ENCODE assay signal across 1 cellular context in the genomic region with DNA sequence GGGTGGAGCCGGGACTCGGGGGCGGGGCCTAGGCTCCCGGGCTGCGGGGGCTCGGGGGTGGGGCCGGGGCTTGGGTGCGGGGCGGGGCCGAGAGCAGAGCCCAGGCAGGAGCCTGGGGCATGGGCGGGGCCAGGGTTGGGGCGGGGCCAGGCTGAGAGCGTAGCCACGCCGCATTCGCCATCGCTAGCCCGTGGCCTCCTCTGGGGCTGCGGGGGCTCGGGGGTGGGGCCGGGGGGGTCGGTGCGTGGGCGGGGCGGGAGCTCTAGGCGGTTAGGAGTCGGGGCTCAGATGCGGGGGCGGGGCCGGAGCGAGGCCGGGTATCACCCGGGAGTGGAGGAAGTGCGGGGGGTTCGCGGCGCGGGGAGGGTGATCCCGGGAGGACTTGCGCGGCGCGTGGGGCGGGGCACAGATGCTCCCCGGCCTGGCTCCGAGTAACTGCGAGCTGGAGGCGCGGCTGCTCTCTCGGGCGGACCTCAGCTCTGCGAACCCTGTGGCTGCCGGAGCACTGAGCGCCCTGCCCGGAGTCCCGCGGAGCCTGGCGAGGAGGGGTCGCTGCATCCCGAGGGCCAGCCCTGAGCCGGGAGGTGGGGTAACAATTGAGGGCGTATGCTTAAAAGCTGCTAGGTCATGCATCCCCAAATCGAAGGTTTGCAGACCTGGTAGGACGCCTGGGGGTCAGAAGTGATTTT.
TF ChIP-seq lines count a peak whose summit lies in the region.

No MANE protein-coding gene starts in this region.

TF ChIP-seq in HepG2, 621 proteins besides CTCF, POLR2A, EP300 and RAD21 (continued from another document and continues in another):
- TF ChIP-seq, protein P1, sequence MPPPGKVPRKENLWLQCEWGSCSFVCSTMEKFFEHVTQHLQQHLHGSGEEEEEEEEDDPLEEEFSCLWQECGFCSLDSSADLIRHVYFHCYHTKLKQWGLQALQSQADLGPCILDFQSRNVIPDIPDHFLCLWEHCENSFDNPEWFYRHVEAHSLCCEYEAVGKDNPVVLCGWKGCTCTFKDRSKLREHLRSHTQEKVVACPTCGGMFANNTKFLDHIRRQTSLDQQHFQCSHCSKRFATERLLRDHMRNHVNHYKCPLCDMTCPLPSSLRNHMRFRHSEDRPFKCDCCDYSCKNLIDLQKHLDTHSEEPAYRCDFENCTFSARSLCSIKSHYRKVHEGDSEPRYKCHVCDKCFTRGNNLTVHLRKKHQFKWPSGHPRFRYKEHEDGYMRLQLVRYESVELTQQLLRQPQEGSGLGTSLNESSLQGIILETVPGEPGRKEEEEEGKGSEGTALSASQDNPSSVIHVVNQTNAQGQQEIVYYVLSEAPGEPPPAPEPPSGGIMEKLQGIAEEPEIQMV (CRISPR knock-in tag; IDR thresholded peaks at IDR 0.05; ENCODE audit: low read depth), result peak; percentile 46; the same call in 1 of the 2 replicates
- TF ChIP-seq, protein P2, sequence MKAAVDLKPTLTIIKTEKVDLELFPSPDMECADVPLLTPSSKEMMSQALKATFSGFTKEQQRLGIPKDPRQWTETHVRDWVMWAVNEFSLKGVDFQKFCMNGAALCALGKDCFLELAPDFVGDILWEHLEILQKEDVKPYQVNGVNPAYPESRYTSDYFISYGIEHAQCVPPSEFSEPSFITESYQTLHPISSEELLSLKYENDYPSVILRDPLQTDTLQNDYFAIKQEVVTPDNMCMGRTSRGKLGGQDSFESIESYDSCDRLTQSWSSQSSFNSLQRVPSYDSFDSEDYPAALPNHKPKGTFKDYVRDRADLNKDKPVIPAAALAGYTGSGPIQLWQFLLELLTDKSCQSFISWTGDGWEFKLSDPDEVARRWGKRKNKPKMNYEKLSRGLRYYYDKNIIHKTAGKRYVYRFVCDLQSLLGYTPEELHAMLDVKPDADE (CRISPR knock-in tag; IDR thresholded peaks at IDR 0.05), result no peak
- 0 out of 2 replicates have a peak, but pooled peaks have one; percentile 61 for TF ChIP-seq ZIK1 (CRISPR knock-in tag; IDR thresholded peaks at IDR 0.05; ENCODE audit: borderline replicate concordance, low read depth)
- TF ChIP-seq, protein P3, sequence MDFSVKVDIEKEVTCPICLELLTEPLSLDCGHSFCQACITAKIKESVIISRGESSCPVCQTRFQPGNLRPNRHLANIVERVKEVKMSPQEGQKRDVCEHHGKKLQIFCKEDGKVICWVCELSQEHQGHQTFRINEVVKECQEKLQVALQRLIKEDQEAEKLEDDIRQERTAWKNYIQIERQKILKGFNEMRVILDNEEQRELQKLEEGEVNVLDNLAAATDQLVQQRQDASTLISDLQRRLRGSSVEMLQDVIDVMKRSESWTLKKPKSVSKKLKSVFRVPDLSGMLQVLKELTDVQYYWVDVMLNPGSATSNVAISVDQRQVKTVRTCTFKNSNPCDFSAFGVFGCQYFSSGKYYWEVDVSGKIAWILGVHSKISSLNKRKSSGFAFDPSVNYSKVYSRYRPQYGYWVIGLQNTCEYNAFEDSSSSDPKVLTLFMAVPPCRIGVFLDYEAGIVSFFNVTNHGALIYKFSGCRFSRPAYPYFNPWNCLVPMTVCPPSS (IDR thresholded peaks at IDR 0.05), result no peak
- TF ChIP-seq ZNF260 (CRISPR knock-in tag; IDR thresholded peaks at IDR 0.05; ENCODE audit: borderline replicate concordance, low read depth), result no peak
- TF ChIP-seq HOXD1 (CRISPR knock-in tag; IDR thresholded peaks at IDR 0.05), result peak; percentile 63; the same call in 1 of the 2 replicates
- TF ChIP-seq, protein P4, sequence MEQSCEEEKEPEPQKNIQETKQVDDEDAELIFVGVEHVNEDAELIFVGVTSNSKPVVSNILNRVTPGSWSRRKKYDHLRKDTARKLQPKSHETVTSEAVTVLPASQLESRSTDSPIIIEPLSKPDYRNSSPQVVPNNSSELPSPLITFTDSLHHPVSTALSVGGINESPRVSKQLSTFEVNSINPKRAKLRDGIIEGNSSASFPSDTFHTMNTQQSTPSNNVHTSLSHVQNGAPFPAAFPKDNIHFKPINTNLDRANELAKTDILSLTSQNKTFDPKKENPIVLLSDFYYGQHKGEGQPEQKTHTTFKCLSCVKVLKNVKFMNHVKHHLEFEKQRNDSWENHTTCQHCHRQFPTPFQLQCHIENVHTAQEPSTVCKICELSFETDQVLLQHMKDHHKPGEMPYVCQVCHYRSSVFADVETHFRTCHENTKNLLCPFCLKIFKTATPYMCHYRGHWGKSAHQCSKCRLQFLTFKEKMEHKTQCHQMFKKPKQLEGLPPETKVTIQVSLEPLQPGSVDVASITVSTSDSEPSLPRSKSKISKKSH (CRISPR knock-in tag; IDR thresholded peaks at IDR 0.05; ENCODE audit: borderline replicate concordance), result peak; percentile 91
- TF ChIP-seq MIER3 (CRISPR knock-in tag; IDR thresholded peaks at IDR 0.05; ENCODE audit: borderline replicate concordance), result 0 out of 2 replicates have a peak, but pooled peaks have one; percentile 30
- TF ChIP-seq ZSCAN30 (CRISPR knock-in tag; IDR thresholded peaks at IDR 0.05), result no peak
- TF ChIP-seq, protein P5, sequence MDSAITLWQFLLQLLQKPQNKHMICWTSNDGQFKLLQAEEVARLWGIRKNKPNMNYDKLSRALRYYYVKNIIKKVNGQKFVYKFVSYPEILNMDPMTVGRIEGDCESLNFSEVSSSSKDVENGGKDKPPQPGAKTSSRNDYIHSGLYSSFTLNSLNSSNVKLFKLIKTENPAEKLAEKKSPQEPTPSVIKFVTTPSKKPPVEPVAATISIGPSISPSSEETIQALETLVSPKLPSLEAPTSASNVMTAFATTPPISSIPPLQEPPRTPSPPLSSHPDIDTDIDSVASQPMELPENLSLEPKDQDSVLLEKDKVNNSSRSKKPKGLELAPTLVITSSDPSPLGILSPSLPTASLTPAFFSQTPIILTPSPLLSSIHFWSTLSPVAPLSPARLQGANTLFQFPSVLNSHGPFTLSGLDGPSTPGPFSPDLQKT (CRISPR knock-in tag; IDR thresholded peaks at IDR 0.05; ENCODE audit: borderline replicate concordance), result no peak
- peak; percentile 41 for TF ChIP-seq PHF8 (CRISPR knock-in tag; IDR thresholded peaks at IDR 0.05)
- TF ChIP-seq ZNF549 (CRISPR knock-in tag; IDR thresholded peaks at IDR 0.05), result no peak
- TF ChIP-seq NR2F1 (CRISPR knock-in tag; IDR thresholded peaks at IDR 0.05), result peak in 1 of 2 experiments; percentile 11; a peak in 1 of 4 replicates
- 0 out of 2 replicates have a peak, but pooled peaks have one; percentile 67 for TF ChIP-seq ZNF614 (CRISPR knock-in tag; IDR thresholded peaks at IDR 0.05; ENCODE audit: borderline replicate concordance)
- 0 out of 2 replicates have a peak, but pooled peaks have one; percentile 62 for TF ChIP-seq ZFP1 (CRISPR knock-in tag; IDR thresholded peaks at IDR 0.05)
- TF ChIP-seq MXI1 (IDR thresholded peaks at IDR 0.05; ENCODE audit: borderline replicate concordance, low read depth, low read length), result peak; percentile 85; the same call in 1 of the 3 replicates
- TF ChIP-seq ZNF644 (CRISPR knock-in tag; IDR thresholded peaks at IDR 0.05; ENCODE audit: low read depth), result no peak
- no peak for TF ChIP-seq IRX3 (CRISPR knock-in tag; IDR thresholded peaks at IDR 0.05; ENCODE audit: borderline replicate concordance, low read depth)
- peak; percentile 87 for TF ChIP-seq SP5 (CRISPR knock-in tag; IDR thresholded peaks at IDR 0.05; ENCODE audit: borderline replicate concordance, low read depth)
- TF ChIP-seq ZNF20 (CRISPR knock-in tag; IDR thresholded peaks at IDR 0.05), result no peak
- TF ChIP-seq, protein P6, sequence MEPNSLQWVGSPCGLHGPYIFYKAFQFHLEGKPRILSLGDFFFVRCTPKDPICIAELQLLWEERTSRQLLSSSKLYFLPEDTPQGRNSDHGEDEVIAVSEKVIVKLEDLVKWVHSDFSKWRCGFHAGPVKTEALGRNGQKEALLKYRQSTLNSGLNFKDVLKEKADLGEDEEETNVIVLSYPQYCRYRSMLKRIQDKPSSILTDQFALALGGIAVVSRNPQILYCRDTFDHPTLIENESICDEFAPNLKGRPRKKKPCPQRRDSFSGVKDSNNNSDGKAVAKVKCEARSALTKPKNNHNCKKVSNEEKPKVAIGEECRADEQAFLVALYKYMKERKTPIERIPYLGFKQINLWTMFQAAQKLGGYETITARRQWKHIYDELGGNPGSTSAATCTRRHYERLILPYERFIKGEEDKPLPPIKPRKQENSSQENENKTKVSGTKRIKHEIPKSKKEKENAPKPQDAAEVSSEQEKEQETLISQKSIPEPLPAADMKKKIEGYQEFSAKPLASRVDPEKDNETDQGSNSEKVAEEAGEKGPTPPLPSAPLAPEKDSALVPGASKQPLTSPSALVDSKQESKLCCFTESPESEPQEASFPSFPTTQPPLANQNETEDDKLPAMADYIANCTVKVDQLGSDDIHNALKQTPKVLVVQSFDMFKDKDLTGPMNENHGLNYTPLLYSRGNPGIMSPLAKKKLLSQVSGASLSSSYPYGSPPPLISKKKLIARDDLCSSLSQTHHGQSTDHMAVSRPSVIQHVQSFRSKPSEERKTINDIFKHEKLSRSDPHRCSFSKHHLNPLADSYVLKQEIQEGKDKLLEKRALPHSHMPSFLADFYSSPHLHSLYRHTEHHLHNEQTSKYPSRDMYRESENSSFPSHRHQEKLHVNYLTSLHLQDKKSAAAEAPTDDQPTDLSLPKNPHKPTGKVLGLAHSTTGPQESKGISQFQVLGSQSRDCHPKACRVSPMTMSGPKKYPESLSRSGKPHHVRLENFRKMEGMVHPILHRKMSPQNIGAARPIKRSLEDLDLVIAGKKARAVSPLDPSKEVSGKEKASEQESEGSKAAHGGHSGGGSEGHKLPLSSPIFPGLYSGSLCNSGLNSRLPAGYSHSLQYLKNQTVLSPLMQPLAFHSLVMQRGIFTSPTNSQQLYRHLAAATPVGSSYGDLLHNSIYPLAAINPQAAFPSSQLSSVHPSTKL (CRISPR knock-in tag; IDR thresholded peaks at IDR 0.05), result peak; percentile 38; the same call in 1 of the 2 replicates
- peak; percentile 45; the same call in 1 of the 2 replicates for TF ChIP-seq RARA (CRISPR knock-in tag; IDR thresholded peaks at IDR 0.05)
- no peak for TF ChIP-seq POLR2G (IDR thresholded peaks at IDR 0.05; ENCODE audit: low read depth, low read length)
- no peak for TF ChIP-seq SUZ12 (IDR thresholded peaks at IDR 0.05; ENCODE audit: low read depth, low read length)
- TF ChIP-seq, protein P7, sequence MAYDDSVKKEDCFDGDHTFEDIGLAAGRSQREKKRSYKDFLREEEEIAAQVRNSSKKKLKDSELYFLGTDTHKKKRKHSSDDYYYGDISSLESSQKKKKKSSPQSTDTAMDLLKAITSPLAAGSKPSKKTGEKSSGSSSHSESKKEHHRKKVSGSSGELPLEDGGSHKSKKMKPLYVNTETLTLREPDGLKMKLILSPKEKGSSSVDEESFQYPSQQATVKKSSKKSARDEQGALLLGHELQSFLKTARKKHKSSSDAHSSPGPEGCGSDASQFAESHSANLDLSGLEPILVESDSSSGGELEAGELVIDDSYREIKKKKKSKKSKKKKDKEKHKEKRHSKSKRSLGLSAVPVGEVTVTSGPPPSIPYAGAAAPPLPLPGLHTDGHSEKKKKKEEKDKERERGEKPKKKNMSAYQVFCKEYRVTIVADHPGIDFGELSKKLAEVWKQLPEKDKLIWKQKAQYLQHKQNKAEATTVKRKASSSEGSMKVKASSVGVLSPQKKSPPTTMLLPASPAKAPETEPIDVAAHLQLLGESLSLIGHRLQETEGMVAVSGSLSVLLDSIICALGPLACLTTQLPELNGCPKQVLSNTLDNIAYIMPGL (CRISPR knock-in tag; IDR thresholded peaks at IDR 0.05; ENCODE audit: borderline replicate concordance in 1 of 2, low read depth in 1 of 2), result peak in 1 of 2 experiments; percentile 77; a peak in 2 of 4 replicates
- TF ChIP-seq, protein P8, sequence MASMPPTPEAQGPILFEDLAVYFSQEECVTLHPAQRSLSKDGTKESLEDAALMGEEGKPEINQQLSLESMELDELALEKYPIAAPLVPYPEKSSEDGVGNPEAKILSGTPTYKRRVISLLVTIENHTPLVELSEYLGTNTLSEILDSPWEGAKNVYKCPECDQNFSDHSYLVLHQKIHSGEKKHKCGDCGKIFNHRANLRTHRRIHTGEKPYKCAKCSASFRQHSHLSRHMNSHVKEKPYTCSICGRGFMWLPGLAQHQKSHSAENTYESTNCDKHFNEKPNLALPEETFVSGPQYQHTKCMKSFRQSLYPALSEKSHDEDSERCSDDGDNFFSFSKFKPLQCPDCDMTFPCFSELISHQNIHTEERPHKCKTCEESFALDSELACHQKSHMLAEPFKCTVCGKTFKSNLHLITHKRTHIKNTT (CRISPR knock-in tag; IDR thresholded peaks at IDR 0.05), result no peak
- no peak for TF ChIP-seq ZSCAN21 (CRISPR knock-in tag; IDR thresholded peaks at IDR 0.05; ENCODE audit: borderline replicate concordance)
- TF ChIP-seq, protein P9, sequence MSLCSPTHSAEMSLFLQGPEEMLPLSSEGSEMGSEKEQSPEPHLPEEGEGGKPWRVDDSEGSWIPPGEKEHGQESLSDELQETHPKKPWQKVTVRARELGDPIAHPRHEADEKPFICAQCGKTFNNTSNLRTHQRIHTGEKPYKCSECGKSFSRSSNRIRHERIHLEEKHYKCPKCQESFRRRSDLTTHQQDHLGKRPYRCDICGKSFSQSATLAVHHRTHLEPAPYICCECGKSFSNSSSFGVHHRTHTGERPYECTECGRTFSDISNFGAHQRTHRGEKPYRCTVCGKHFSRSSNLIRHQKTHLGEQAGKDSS (CRISPR knock-in tag; IDR thresholded peaks at IDR 0.05; ENCODE audit: borderline replicate concordance, low read depth), result peak; percentile 98
- TF ChIP-seq, protein P10, sequence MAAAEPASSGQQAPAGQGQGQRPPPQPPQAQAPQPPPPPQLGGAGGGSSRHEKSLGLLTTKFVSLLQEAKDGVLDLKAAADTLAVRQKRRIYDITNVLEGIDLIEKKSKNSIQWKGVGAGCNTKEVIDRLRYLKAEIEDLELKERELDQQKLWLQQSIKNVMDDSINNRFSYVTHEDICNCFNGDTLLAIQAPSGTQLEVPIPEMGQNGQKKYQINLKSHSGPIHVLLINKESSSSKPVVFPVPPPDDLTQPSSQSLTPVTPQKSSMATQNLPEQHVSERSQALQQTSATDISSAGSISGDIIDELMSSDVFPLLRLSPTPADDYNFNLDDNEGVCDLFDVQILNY (CRISPR knock-in tag; conservative IDR thresholded peaks at IDR 0.05), result 0 out of 2 replicates have a peak, but pooled peaks have one; percentile 21
- TF ChIP-seq CBX1 (IDR thresholded peaks at IDR 0.05; ENCODE audit: low read depth), result peak; percentile 59
- 0 out of 2 replicates have a peak, but pooled peaks have one; percentile 21 for TF ChIP-seq ZKSCAN8 (CRISPR knock-in tag; IDR thresholded peaks at IDR 0.05; ENCODE audit: borderline replicate concordance)
- peak; percentile 46; the same call in 1 of the 2 replicates for TF ChIP-seq ZFY (CRISPR knock-in tag; IDR thresholded peaks at IDR 0.05)
- no peak for TF ChIP-seq PAWR (CRISPR knock-in tag; IDR thresholded peaks at IDR 0.05; ENCODE audit: borderline replicate concordance)
- no peak for TF ChIP-seq SOX6 (IDR thresholded peaks at IDR 0.05)
- TF ChIP-seq SOX6 (CRISPR knock-in tag; IDR thresholded peaks at IDR 0.05), result peak; percentile 33
- 0 out of 2 replicates have a peak, but pooled peaks have one; percentile 63 for TF ChIP-seq ZNF616 (CRISPR knock-in tag; IDR thresholded peaks at IDR 0.05; ENCODE audit: low read depth)
- TF ChIP-seq, protein P11, sequence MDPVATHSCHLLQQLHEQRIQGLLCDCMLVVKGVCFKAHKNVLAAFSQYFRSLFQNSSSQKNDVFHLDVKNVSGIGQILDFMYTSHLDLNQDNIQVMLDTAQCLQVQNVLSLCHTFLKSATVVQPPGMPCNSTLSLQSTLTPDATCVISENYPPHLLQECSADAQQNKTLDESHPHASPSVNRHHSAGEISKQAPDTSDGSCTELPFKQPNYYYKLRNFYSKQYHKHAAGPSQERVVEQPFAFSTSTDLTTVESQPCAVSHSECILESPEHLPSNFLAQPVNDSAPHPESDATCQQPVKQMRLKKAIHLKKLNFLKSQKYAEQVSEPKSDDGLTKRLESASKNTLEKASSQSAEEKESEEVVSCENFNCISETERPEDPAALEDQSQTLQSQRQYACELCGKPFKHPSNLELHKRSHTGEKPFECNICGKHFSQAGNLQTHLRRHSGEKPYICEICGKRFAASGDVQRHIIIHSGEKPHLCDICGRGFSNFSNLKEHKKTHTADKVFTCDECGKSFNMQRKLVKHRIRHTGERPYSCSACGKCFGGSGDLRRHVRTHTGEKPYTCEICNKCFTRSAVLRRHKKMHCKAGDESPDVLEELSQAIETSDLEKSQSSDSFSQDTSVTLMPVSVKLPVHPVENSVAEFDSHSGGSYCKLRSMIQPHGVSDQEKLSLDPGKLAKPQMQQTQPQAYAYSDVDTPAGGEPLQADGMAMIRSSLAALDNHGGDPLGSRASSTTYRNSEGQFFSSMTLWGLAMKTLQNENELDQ (CRISPR knock-in tag; IDR thresholded peaks at IDR 0.05; ENCODE audit: borderline replicate concordance), result no peak
